Comparison of ENCODE assay signal across 1 cellular context in the genomic region with DNA sequence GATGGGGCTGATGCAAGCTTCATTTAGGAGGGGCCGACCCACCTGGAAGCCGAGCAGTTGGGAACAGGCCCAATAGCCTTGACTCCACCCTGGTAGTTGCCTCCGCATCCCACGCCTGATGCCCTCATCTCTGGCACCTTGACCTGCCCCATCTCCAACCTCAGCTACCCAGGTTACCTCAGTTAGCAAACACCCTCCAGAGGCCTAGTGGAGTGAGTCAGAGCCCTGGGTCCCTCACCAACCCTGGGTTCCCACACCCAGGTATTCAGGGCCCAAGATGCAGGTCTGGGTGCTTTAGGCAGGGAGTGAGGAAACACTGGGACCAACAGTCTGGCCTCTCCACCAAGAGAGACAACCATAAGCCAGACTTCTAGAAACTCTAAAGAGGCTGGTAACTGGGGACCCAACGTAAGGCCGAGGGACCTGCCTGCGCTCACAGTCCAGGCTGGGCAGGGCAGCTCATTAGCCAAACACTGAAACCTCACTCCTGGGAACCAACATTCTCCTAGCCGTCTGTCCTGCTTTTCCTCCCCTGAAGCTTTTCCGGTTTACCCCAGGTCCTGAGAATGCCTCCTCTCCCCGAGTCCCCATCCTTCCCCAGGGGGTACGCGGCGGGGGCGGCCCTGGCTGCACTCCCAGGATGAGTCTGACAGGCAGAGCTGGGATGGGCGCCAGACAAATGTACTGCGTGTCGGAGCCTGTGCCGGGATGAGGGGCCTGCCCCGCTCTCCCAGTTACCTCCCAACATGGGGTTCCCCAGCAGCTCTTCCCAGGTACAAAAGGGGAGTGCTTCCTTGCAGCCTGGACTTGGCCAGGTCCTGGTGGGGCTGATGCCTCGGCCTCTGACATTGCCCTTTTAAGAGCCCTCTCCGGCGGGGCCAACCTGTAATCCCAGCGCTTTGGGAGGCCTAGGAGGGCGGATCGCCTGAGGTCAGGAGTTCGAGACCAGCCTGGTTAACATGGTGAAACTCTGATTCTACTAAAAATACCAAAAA.
TF ChIP-seq lines count a peak whose summit lies in the region.

No MANE protein-coding gene starts in this region.

TF ChIP-seq in IMR-90, 13 proteins besides CTCF, POLR2A, EP300 and RAD21:
- TF ChIP-seq RCOR1 (IDR thresholded peaks at IDR 0.05; ENCODE audit: insufficient replicate concordance, low read length) (no peak), MAZ (IDR thresholded peaks at IDR 0.05; ENCODE audit: borderline replicate concordance, low read depth, low read length) (peak; percentile 52; the same call in 1 of the 2 replicates)
